In genomic region chr20:50932016-50932338, GRCh38 we compare ENCODE assay signal across 8 cellular contexts. TPM values are rescaled to one million over a fixed set of nuclear protein-coding genes. Genes with fewer than 3 reads are reported as not detected.
DNase-seq lines count a peak whose midpoint lies in the region; ATAC-seq and TF ChIP-seq lines count a peak whose summit lies in the region.

No MANE protein-coding gene starts in this region.

- H3K9ac ChIP-seq in rectal smooth muscle tissue (ENCODE audit: low read length): peak overlapping the region; percentile 12

- H3K27me3 ChIP-seq in PC-9 (ENCODE audit: insufficient read depth, low read depth) (no peaks in the 10 kb centered on the region), rectal smooth muscle tissue (ENCODE audit: control insufficient read depth, insufficient read depth, low read length) (no peaks in the 10 kb centered on the region)

- intact Hi-C loops in PC-9 (cut with micrococcal nuclease; ENCODE audit: unreplicated experiment): no loop called here

- DNase-seq in GM12864 (ENCODE audit: low read depth) (no peak), PC-9 (no peak), epithelial cell of prostate (ENCODE audit: low read depth, low spot score) (no peak), putamen (ENCODE audit: low spot score) (no peak)
- no peak for DNase-seq in stimulated activated CD4-positive, alpha-beta T cell treated with anti-CD3 and anti-CD28 coated beads, Interleukin-15, amount 100 ng/mL, for 24 hours

- H3K4me3 ChIP-seq in GM12864 (ENCODE audit: low read depth, low read length) (peak overlapping the region; percentile 94), PC-9 (peak overlapping the region; percentile 72), rectal smooth muscle tissue (ENCODE audit: low read length) (peak overlapping the region; percentile 83)

- TSS peak; percentile 93 for BruUV-seq in PC-9 (replicated peaks; lab: Mats Ljungman, UMichigan)

- no peaks in the 10 kb centered on the region for H3K9me3 ChIP-seq in PC-9 (ENCODE audit: insufficient read depth, low read depth)

- H3K36me3 ChIP-seq in PC-9 (ENCODE audit: low read depth) (peaks cover 47% of the 10 kb centered on the region), rectal smooth muscle tissue (ENCODE audit: control insufficient read depth, insufficient read depth, low read length) (peaks cover 8% of the 10 kb centered on the region)

- H3K4me2 ChIP-seq in PC-9: peak overlapping the region; percentile 78

- peaks cover 23% of the 10 kb centered on the region for H4K20me1 ChIP-seq in PC-9 (ENCODE audit: insufficient read depth)

- peak overlapping the region; percentile 76 for H2AFZ ChIP-seq in PC-9

- peaks cover 35% of the 10 kb centered on the region for H3K79me2 ChIP-seq in PC-9 (ENCODE audit: low read depth)

- ATAC-seq in GM19397 (IDR thresholded peaks at IDR 0.05; ENCODE audit: unreplicated experiment): no peak
- no peak for ATAC-seq in HG03025 (IDR thresholded peaks at IDR 0.05; ENCODE audit: low FRiP score, unreplicated experiment)

- H3K27ac ChIP-seq in PC-9: peak overlapping the region; percentile 84
- H3K27ac ChIP-seq in epithelial cell of prostate: peak overlapping the region; percentile 91
- H3K27ac ChIP-seq in rectal smooth muscle tissue (ENCODE audit: low read depth, low read length): peak overlapping the region; percentile 100

- H3K9me2 ChIP-seq in PC-9 (ENCODE audit: insufficient read depth): no peaks in the 10 kb centered on the region

- POLR2A ChIA-PET in PC-9 (lab: Charles Lee; ENCODE audit: unreplicated experiment): interaction anchor here (0.6 to 1.2 kb wide), 5 partner anchors 26 to 517 kb away, joined by 4 to 12 read pairs (median 5); partner anchors contain the start of genes DPM1 and MOCS3

- CTCF ChIA-PET in PC-9 (lab: Charles Lee): interaction anchor here (0.6 to 1.9 kb wide), 3 partner anchors 25 to 138 kb away, joined by 3 to 18 read pairs (median 6); partner anchors contain the start of genes BCAS4, DPM1 and MOCS3

- H3K4me1 ChIP-seq in PC-9 (replicated peaks; ENCODE audit: insufficient read depth) (peaks cover 39% of the 10 kb centered on the region), rectal smooth muscle tissue (ENCODE audit: control insufficient read depth, insufficient read depth, low read length) (peaks cover 10% of the 10 kb centered on the region)

- TF ChIP-seq CTCF in GM12864 (IDR thresholded peaks at IDR 0.05; ENCODE audit: low read depth, low read length, missing control alignments): no peak
- no peak for TF ChIP-seq CTCF in PC-9 (conservative IDR thresholded peaks at IDR 0.05)

- H3F3A ChIP-seq in PC-9 (ENCODE audit: insufficient read depth, low read depth): peaks cover 33% of the 10 kb centered on the region

RNA-seq across cellular contexts. Expression of gene ADNP, which starts 0.7 kb away (rescaled TPM):
- total RNA-seq in PC-9 (2021): 83.3 and 104 TPM in 2 replicates

RNA-seq across cellular contexts. Expression of gene DPM1, which starts 26.4 kb away (rescaled TPM):
- total RNA-seq in PC-9 (2021): 39.1 and 70.7 TPM in 2 replicates

RNA-seq across cellular contexts. Expression of gene MOCS3, which starts 26.6 kb away (rescaled TPM):
- total RNA-seq in PC-9 (2021): 4.8 and 5.5 TPM in 2 replicates
